1 cellular context compared by ENCODE assay signal in genomic region chr17:16986391-16986790, GRCh38.
TF ChIP-seq lines count a peak whose summit lies in the region.

No MANE protein-coding gene starts in this region.

TF ChIP-seq in GM12878, 131 proteins besides CTCF, POLR2A, EP300 and RAD21 (continues in another document):
- TF ChIP-seq CREB1 (IDR thresholded peaks at IDR 0.05; ENCODE audit: low read depth) (no peak), RAD51 (IDR thresholded peaks at IDR 0.05) (no peak), MYB (IDR thresholded peaks at IDR 0.05; ENCODE audit: borderline replicate concordance, low read depth, low read length) (no peak), NFYA (IDR thresholded peaks at IDR 0.05; ENCODE audit: borderline replicate concordance, low read depth, low read length) (no peak), SREBF2 (IDR thresholded peaks at IDR 0.05; ENCODE audit: low read length) (no peak), NR2C1 (IDR thresholded peaks at IDR 0.05) (no peak), CBX5 (IDR thresholded peaks at IDR 0.05; ENCODE audit: low read depth) (no peak), NR2F1 (conservative IDR thresholded peaks at IDR 0.05) (no peak), POU2F2 (IDR thresholded peaks at IDR 0.05; ENCODE audit: borderline replicate concordance, low read depth, low read length) (no peak), RB1 (IDR thresholded peaks at IDR 0.05; ENCODE audit: borderline replicate concordance) (no peak), MYC (IDR thresholded peaks at IDR 0.05; ENCODE audit: insufficient read depth, insufficient read length, insufficient replicate concordance, low read length, severe bottlenecking) (no peak), RELB (IDR thresholded peaks at IDR 0.05; ENCODE audit: low read depth) (no peak), ZNF384 (IDR thresholded peaks at IDR 0.05; ENCODE audit: borderline replicate concordance, low read depth, low read length) (no peak), ETV6 (conservative IDR thresholded peaks at IDR 0.05 in 1 of 2, IDR thresholded peaks at IDR 0.05 in 1 of 2; ENCODE audit: borderline replicate concordance in 1 of 2, low read depth in 1 of 2) (no peak), ESRRA (IDR thresholded peaks at IDR 0.05; ENCODE audit: low read length) (no peak), KAT2A (conservative IDR thresholded peaks at IDR 0.05; ENCODE audit: control insufficient read depth, low read depth, low read length) (no peak), SREBF1 (IDR thresholded peaks at IDR 0.05; ENCODE audit: low read length) (no peak), SPI1 (IDR thresholded peaks at IDR 0.05; ENCODE audit: borderline replicate concordance, insufficient read depth, low read depth, low read length) (no peak), HSF1 (IDR thresholded peaks at IDR 0.05; ENCODE audit: low read depth, low read length) (no peak), RUNX3 (IDR thresholded peaks at IDR 0.05; ENCODE audit: low read length) (peak; percentile 49), SMAD1 (IDR thresholded peaks at IDR 0.05; ENCODE audit: low read depth, partially characterized antibody) (no peak), JUNB (IDR thresholded peaks at IDR 0.05) (0 out of 2 replicates have a peak, but pooled peaks have one; percentile 32), KDM1A (IDR thresholded peaks at IDR 0.05; ENCODE audit: borderline replicate concordance) (no peak), STAT1 (conservative IDR thresholded peaks at IDR 0.05) (no peak), CBX3 (IDR thresholded peaks at IDR 0.05; ENCODE audit: borderline replicate concordance, low read depth) (no peak), ZSCAN29 (IDR thresholded peaks at IDR 0.05) (no peak), IKZF2 (IDR thresholded peaks at IDR 0.05) (peak in 1 of 2 experiments; percentile 42; a peak in 1 of 4 replicates), WRNIP1 (IDR thresholded peaks at IDR 0.05; ENCODE audit: borderline replicate concordance, low read depth, low read length) (no peak), JUND (IDR thresholded peaks at IDR 0.05; ENCODE audit: low read depth, low read length) (no peak), HDGF (IDR thresholded peaks at IDR 0.05) (no peak), CHD4 (IDR thresholded peaks at IDR 0.05) (no peak), FOS (IDR thresholded peaks at IDR 0.05; ENCODE audit: borderline replicate concordance, extremely low read depth, insufficient read length) (no peak), IRF4 (IDR thresholded peaks at IDR 0.05; ENCODE audit: low read depth, low read length) (no peak), ATF3 (IDR thresholded peaks at IDR 0.05; ENCODE audit: borderline replicate concordance, extremely low read depth, low read depth, low read length) (no peak), NBN (IDR thresholded peaks at IDR 0.05) (no peak), CEBPB (IDR thresholded peaks at IDR 0.05; ENCODE audit: borderline replicate concordance in 1 of 2, low read depth in 2 of 2, low read length in 2 of 2) (no peak), NFXL1 (IDR thresholded peaks at IDR 0.05; ENCODE audit: borderline replicate concordance) (no peak), HCFC1 (IDR thresholded peaks at IDR 0.05; ENCODE audit: low read length) (no peak), SP1 (IDR thresholded peaks at IDR 0.05; ENCODE audit: low read depth, low read length) (no peak), TAF1 (IDR thresholded peaks at IDR 0.05; ENCODE audit: borderline replicate concordance, low read depth, low read length) (no peak)
- TF ChIP-seq, protein P1, sequence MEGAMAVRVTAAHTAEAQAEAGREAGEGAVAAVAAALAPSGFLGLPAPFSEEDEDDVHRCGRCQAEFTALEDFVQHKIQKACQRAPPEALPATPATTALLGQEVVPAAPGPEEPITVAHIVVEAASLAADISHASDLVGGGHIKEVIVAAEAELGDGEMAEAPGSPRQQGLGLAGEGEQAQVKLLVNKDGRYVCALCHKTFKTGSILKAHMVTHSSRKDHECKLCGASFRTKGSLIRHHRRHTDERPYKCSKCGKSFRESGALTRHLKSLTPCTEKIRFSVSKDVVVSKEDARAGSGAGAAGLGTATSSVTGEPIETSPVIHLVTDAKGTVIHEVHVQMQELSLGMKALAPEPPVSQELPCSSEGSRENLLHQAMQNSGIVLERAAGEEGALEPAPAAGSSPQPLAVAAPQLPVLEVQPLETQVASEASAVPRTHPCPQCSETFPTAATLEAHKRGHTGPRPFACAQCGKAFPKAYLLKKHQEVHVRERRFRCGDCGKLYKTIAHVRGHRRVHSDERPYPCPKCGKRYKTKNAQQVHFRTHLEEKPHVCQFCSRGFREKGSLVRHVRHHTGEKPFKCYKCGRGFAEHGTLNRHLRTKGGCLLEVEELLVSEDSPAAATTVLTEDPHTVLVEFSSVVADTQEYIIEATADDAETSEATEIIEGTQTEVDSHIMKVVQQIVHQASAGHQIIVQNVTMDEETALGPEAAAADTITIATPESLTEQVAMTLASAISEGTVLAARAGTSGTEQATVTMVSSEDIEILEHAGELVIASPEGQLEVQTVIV (IDR thresholded peaks at IDR 0.05; ENCODE audit: borderline replicate concordance, partially characterized antibody), result no peak
- TF ChIP-seq, protein P2, sequence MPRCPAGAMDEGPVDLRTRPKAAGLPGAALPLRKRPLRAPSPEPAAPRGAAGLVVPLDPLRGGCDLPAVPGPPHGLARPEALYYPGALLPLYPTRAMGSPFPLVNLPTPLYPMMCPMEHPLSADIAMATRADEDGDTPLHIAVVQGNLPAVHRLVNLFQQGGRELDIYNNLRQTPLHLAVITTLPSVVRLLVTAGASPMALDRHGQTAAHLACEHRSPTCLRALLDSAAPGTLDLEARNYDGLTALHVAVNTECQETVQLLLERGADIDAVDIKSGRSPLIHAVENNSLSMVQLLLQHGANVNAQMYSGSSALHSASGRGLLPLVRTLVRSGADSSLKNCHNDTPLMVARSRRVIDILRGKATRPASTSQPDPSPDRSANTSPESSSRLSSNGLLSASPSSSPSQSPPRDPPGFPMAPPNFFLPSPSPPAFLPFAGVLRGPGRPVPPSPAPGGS (IDR thresholded peaks at IDR 0.05; ENCODE audit: borderline replicate concordance, insufficient read depth, low read depth, low read length, poor library complexity, severe bottlenecking), result no peak
- TF ChIP-seq, protein P3, sequence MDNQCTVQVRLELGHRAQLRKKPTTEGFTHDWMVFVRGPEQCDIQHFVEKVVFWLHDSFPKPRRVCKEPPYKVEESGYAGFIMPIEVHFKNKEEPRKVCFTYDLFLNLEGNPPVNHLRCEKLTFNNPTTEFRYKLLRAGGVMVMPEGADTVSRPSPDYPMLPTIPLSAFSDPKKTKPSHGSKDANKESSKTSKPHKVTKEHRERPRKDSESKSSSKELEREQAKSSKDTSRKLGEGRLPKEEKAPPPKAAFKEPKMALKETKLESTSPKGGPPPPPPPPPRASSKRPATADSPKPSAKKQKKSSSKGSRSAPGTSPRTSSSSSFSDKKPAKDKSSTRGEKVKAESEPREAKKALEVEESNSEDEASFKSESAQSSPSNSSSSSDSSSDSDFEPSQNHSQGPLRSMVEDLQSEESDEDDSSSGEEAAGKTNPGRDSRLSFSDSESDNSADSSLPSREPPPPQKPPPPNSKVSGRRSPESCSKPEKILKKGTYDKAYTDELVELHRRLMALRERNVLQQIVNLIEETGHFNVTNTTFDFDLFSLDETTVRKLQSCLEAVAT (IDR thresholded peaks at IDR 0.05), result no peak
- TF ChIP-seq, protein P4, sequence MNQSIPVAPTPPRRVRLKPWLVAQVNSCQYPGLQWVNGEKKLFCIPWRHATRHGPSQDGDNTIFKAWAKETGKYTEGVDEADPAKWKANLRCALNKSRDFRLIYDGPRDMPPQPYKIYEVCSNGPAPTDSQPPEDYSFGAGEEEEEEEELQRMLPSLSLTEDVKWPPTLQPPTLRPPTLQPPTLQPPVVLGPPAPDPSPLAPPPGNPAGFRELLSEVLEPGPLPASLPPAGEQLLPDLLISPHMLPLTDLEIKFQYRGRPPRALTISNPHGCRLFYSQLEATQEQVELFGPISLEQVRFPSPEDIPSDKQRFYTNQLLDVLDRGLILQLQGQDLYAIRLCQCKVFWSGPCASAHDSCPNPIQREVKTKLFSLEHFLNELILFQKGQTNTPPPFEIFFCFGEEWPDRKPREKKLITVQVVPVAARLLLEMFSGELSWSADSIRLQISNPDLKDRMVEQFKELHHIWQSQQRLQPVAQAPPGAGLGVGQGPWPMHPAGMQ (IDR thresholded peaks at IDR 0.05; ENCODE audit: borderline replicate concordance), result no peak
- TF ChIP-seq, protein P5, sequence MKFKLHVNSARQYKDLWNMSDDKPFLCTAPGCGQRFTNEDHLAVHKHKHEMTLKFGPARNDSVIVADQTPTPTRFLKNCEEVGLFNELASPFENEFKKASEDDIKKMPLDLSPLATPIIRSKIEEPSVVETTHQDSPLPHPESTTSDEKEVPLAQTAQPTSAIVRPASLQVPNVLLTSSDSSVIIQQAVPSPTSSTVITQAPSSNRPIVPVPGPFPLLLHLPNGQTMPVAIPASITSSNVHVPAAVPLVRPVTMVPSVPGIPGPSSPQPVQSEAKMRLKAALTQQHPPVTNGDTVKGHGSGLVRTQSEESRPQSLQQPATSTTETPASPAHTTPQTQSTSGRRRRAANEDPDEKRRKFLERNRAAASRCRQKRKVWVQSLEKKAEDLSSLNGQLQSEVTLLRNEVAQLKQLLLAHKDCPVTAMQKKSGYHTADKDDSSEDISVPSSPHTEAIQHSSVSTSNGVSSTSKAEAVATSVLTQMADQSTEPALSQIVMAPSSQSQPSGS (IDR thresholded peaks at IDR 0.05; ENCODE audit: low read length), result no peak
- TF ChIP-seq, protein P6, sequence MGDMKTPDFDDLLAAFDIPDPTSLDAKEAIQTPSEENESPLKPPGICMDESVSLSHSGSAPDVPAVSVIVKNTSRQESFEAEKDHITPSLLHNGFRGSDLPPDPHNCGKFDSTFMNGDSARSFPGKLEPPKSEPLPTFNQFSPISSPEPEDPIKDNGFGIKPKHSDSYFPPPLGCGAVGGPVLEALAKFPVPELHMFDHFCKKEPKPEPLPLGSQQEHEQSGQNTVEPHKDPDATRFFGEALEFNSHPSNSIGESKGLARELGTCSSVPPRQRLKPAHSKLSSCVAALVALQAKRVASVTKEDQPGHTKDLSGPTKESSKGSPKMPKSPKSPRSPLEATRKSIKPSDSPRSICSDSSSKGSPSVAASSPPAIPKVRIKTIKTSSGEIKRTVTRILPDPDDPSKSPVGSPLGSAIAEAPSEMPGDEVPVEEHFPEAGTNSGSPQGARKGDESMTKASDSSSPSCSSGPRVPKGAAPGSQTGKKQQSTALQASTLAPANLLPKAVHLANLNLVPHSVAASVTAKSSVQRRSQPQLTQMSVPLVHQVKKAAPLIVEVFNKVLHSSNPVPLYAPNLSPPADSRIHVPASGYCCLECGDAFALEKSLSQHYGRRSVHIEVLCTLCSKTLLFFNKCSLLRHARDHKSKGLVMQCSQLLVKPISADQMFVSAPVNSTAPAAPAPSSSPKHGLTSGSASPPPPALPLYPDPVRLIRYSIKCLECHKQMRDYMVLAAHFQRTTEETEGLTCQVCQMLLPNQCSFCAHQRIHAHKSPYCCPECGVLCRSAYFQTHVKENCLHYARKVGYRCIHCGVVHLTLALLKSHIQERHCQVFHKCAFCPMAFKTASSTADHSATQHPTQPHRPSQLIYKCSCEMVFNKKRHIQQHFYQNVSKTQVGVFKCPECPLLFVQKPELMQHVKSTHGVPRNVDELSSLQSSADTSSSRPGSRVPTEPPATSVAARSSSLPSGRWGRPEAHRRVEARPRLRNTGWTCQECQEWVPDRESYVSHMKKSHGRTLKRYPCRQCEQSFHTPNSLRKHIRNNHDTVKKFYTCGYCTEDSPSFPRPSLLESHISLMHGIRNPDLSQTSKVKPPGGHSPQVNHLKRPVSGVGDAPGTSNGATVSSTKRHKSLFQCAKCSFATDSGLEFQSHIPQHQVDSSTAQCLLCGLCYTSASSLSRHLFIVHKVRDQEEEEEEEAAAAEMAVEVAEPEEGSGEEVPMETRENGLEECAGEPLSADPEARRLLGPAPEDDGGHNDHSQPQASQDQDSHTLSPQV (IDR thresholded peaks at IDR 0.05), result no peak
